In genomic region chr2:159029936-159030335, GRCh38 we compare ENCODE assay signal across 18 cellular contexts.
DNase-seq lines count a peak whose midpoint lies in the region; ATAC-seq, FAIRE-seq and TF ChIP-seq lines count a peak whose summit lies in the region.
"Had no signal": no experiment of that assay in that cellular context is flagged by ENCODE, and none has a peak within 500 bp of the region (broad histone marks: within the 10 kb centered on the region; RNA-seq: fewer than 3 reads in every experiment).

No MANE protein-coding gene starts in this region.

- no peak for DNase-seq in IMR-90
- no peak for DNase-seq in astrocyte (ENCODE audit: low read depth)
- DNase-seq in lung (ENCODE audit: low spot score), result no peak
- DNase-seq in H4 (ENCODE audit: low spot score), result no peak
- DNase-seq in kidney glomerular epithelial cell (lab: John Stamatoyannopoulos, UW), result no peak
- DNase-seq: activated CD8-positive, alpha-beta T cell treated with anti-CD3 and anti-CD28 coated beads, Interleukin-2, amount 10 ng/mL, durations not matched to agents 7 days and 5 days; activated naive CD8-positive, alpha-beta T cell treated with anti-CD3 and anti-CD28 coated beads, Interleukin-2, amount 50 U/mL, for 24 hours; C1 segment of cervical spinal cord; immature natural killer cell; NCI-H1930; NCI-H524 had no signal

- peaks cover 50 to 70% of the 10 kb centered on the region in 2 experiments for H3K79me1 ChIP-seq in IMR-90 (ENCODE audit: low read depth in 1 of 2, low read length in 2 of 2)

- no peak for TF ChIP-seq RAD21 in IMR-90 (IDR thresholded peaks at IDR 0.05; ENCODE audit: low read length)

- no peak overlapping the region for H2BK20ac ChIP-seq in IMR-90 (ENCODE audit: low read depth, low read length)

- CTCF ChIA-PET in IMR-90 (lab: Yijun Ruan, JAX), result interaction anchor here (1.0 to 1.2 kb wide), 2 partner anchors 15 to 42 kb away, joined by 3 to 4 read pairs; no protein-coding TSS in a partner anchor

- no peaks in the 10 kb centered on the region for H3K9me3 ChIP-seq in IMR-90 (ENCODE audit: control insufficient read depth, insufficient read depth, low read length)
- no peaks in the 10 kb centered on the region for H3K9me3 ChIP-seq in astrocyte (ENCODE audit: insufficient read depth, low read depth, low read length)
- H3K9me3 ChIP-seq in lung (ENCODE audit: control insufficient read depth in 2 of 2, insufficient read depth in 1 of 2, low read length in 1 of 2), result no peaks in the 10 kb centered on the region
- H3K9me3 ChIP-seq in subcutaneous abdominal adipose tissue (ENCODE audit: control insufficient read depth in 5 of 5, low read length in 5 of 5), result no peaks in the 10 kb centered on the region

- no peak overlapping the region for H2BK15ac ChIP-seq in IMR-90 (ENCODE audit: low read depth, low read length)

- H3K4me2 ChIP-seq in IMR-90 (ENCODE audit: low read depth, low read length) (no peak overlapping the region), astrocyte (ENCODE audit: low read length) (peak overlapping the region; percentile 74)

- H3K18ac ChIP-seq in IMR-90 (ENCODE audit: low read depth, low read length), result peak overlapping the region; percentile 28; the same call in 1 of the 2 replicates

- peak overlapping the region; percentile 41; the same call in 1 of the 2 replicates for H3K27ac ChIP-seq in IMR-90 (ENCODE audit: insufficient read depth, low read length)
- peak overlapping the region; percentile 60 for H3K27ac ChIP-seq in astrocyte (ENCODE audit: low read depth, low read length)
- H3K27ac ChIP-seq in lung (ENCODE audit: low read depth in 1 of 2, low read length in 1 of 2), result peak overlapping the region; percentile 52 to 58
- H3K27ac ChIP-seq in subcutaneous abdominal adipose tissue (ENCODE audit: low read depth, low read length), result peak overlapping the region; percentile 81
- H3K27ac ChIP-seq: VCaP had no signal

- H4K20me1 ChIP-seq in IMR-90 (ENCODE audit: insufficient read depth, low read length) (peaks cover 7% of the 10 kb centered on the region; the same call in 1 of the 2 replicates), astrocyte (ENCODE audit: insufficient read depth, low read length) (peaks cover 73% of the 10 kb centered on the region)

- H4K8ac ChIP-seq in IMR-90 (ENCODE audit: low read depth in 2 of 2, low read length in 2 of 2), result no peak overlapping the region

- H3K14ac ChIP-seq in IMR-90 (replicated peaks; ENCODE audit: low read depth, low read length), result 0 out of 2 replicates have a peak overlapping the region, but pooled peaks have one; percentile 20

- TF ChIP-seq CTCF in IMR-90 (conservative IDR thresholded peaks at IDR 0.05; ENCODE audit: low read depth, low read length), result no peak
- TF ChIP-seq CTCF in astrocyte (IDR thresholded peaks at IDR 0.05; ENCODE audit: insufficient read depth, low read depth, low read length), result no peak
- no peak for TF ChIP-seq CTCF in lung (IDR thresholded peaks at IDR 0.05; ENCODE audit: control extremely low read depth, extremely low read depth)

- peaks cover 87% of the 10 kb centered on the region for H3K79me2 ChIP-seq in astrocyte (ENCODE audit: insufficient read depth, low read length)
- H3K79me2 ChIP-seq: parathyroid adenoma had no signal

- peaks cover 25% of the 10 kb centered on the region for H3K4me1 ChIP-seq in IMR-90 (ENCODE audit: control insufficient read depth, insufficient read depth, low read length)
- peaks cover 27% of the 10 kb centered on the region for H3K4me1 ChIP-seq in astrocyte (ENCODE audit: insufficient read depth, low read length)
- H3K4me1 ChIP-seq in lung (ENCODE audit: control insufficient read depth in 2 of 2, insufficient read depth in 2 of 2, low read length in 2 of 2), result peaks cover 25 to 39% of the 10 kb centered on the region in 2 donors
- peaks cover 11 to 46% (median 37%) of the 10 kb centered on the region in 5 donors for H3K4me1 ChIP-seq in subcutaneous abdominal adipose tissue (ENCODE audit: control insufficient read depth in 5 of 5, insufficient read depth in 5 of 5, low read length in 5 of 5)

- TF ChIP-seq POLR2A in IMR-90 (IDR thresholded peaks at IDR 0.05; ENCODE audit: low read depth, low read length), result no peak

- no peak overlapping the region for H2AK9ac ChIP-seq in IMR-90 (replicated peaks; ENCODE audit: low read depth, low read length, poor library complexity)

- H3K4ac ChIP-seq in IMR-90 (ENCODE audit: low read depth, low read length), result no peak overlapping the region

- no peak overlapping the region for H3K23ac ChIP-seq in IMR-90 (ENCODE audit: low read depth, low read length)

- H3K27ac Mint-ChIP-seq in astrocyte (ENCODE audit: unreplicated experiment), result peak overlapping the region; percentile 88
- H3K27ac Mint-ChIP-seq: activated CD8-positive, alpha-beta T cell treated with anti-CD3 and anti-CD28 coated beads, Interleukin-2, amount 10 ng/mL, durations not matched to agents 7 days and 5 days; activated naive CD8-positive, alpha-beta T cell treated with anti-CD3 and anti-CD28 coated beads, Interleukin-2, amount 50 U/mL, for 24 hours; activated T-helper 1 cell treated with anti-CD3 and anti-CD28 coated beads, Interleukin-12 subunit alpha, Interleukin-12 subunit beta, Interleukin-2, Interleukin-4 antibody, amounts not matched to agents 30 ng/mL and 10 ng/mL and 1 ng/mL, durations not matched to agents 14 hours and 24 hours and 36 hours; immature natural killer cell; stimulated activated naive CD8-positive, alpha-beta T cell treated with anti-CD3 and anti-CD28 coated beads, Interleukin-15, Interleukin-2, amounts not matched to agents 100 ng/mL and 50 ng/mL, for 24 hours had no signal

- no peak overlapping the region for H4K91ac ChIP-seq in IMR-90 (ENCODE audit: insufficient read depth, low read depth, low read length)

- no peaks in the 10 kb centered on the region for H3K27me3 ChIP-seq in IMR-90 (ENCODE audit: control insufficient read depth, insufficient read depth, low read length)
- H3K27me3 ChIP-seq in astrocyte (ENCODE audit: insufficient read depth, low read length), result no peaks in the 10 kb centered on the region
- no peaks in the 10 kb centered on the region for H3K27me3 ChIP-seq in lung (ENCODE audit: control insufficient read depth, insufficient read depth)
- no peaks in the 10 kb centered on the region for H3K27me3 ChIP-seq in subcutaneous abdominal adipose tissue (ENCODE audit: control insufficient read depth in 5 of 5, insufficient read depth in 4 of 5, low read length in 5 of 5)

- in situ Hi-C loops in IMR-90 (cut with MboI; ENCODE audit: low sequenced_read_pairs), result no loop called here

- dilution Hi-C loops in IMR-90 (cut with HindIII; ENCODE audit: low sequenced_read_pairs, unreplicated experiment), result no loop called here

- H3K4me3 ChIP-seq in IMR-90 (ENCODE audit: insufficient read depth, low read depth, low read length), result no peak overlapping the region
- H3K4me3 ChIP-seq in astrocyte (ENCODE audit: insufficient read depth, low read depth, low read length), result no peak overlapping the region
- no peak overlapping the region for H3K4me3 ChIP-seq in lung
- no peak overlapping the region for H3K4me3 ChIP-seq in subcutaneous abdominal adipose tissue (ENCODE audit: low read depth in 1 of 5, low read length in 5 of 5)

- no peak overlapping the region for H3K56ac ChIP-seq in IMR-90 (ENCODE audit: extremely low read depth, insufficient read depth, low read length)

- intact Hi-C loops in IMR-90 (cut with micrococcal nuclease), result loop anchor here (2.0 to 5.0 kb wide), 3 partner anchors 15 to 82 kb away; no protein-coding TSS in a partner anchor

- H2AFZ ChIP-seq in IMR-90 (replicated peaks; ENCODE audit: low read length, poor library complexity) (no peak overlapping the region), astrocyte (ENCODE audit: low read depth, low read length) (no peak overlapping the region)
- H2AFZ ChIP-seq: parathyroid adenoma had no signal

- H3K4me1 Mint-ChIP-seq in astrocyte (ENCODE audit: low read depth, unreplicated experiment), result peaks cover 56% of the 10 kb centered on the region
- H3K4me1 Mint-ChIP-seq: activated naive CD8-positive, alpha-beta T cell treated with anti-CD3 and anti-CD28 coated beads, Interleukin-2, amount 50 U/mL, for 24 hours; immature natural killer cell had no signal

- H2BK120ac ChIP-seq in IMR-90 (ENCODE audit: low read depth, low read length), result no peak overlapping the region

- H3K36me3 ChIP-seq in IMR-90 (ENCODE audit: control insufficient read depth, insufficient read depth, low read length), result no peaks in the 10 kb centered on the region
- no peaks in the 10 kb centered on the region for H3K36me3 ChIP-seq in astrocyte (ENCODE audit: insufficient read depth, low read length)
- no peaks in the 10 kb centered on the region for H3K36me3 ChIP-seq in lung (ENCODE audit: control insufficient read depth in 2 of 2, insufficient read depth in 2 of 2, low read length in 2 of 2)
- H3K36me3 ChIP-seq in subcutaneous abdominal adipose tissue (ENCODE audit: control insufficient read depth in 5 of 5, insufficient read depth in 5 of 5, low read length in 5 of 5), result no peaks in the 10 kb centered on the region

- no peak overlapping the region for H4K5ac ChIP-seq in IMR-90 (ENCODE audit: low read depth, low read length)

- no peak overlapping the region for H3K4me3 Mint-ChIP-seq in astrocyte (ENCODE audit: unreplicated experiment)
- H3K4me3 Mint-ChIP-seq: activated CD8-positive, alpha-beta T cell treated with anti-CD3 and anti-CD28 coated beads, Interleukin-2, amount 10 ng/mL, durations not matched to agents 7 days and 5 days; activated naive CD8-positive, alpha-beta T cell treated with anti-CD3 and anti-CD28 coated beads, Interleukin-2, amount 50 U/mL, for 24 hours; activated T-helper 1 cell treated with anti-CD3 and anti-CD28 coated beads, Interleukin-12 subunit alpha, Interleukin-12 subunit beta, Interleukin-2, Interleukin-4 antibody, amounts not matched to agents 30 ng/mL and 10 ng/mL and 1 ng/mL, durations not matched to agents 14 hours and 24 hours and 36 hours; immature natural killer cell; stimulated activated naive CD8-positive, alpha-beta T cell treated with anti-CD3 and anti-CD28 coated beads, Interleukin-15, Interleukin-2, amounts not matched to agents 100 ng/mL and 50 ng/mL, for 24 hours had no signal

- FAIRE-seq in astrocyte (lab: Jason Lieb, UNC), result no peak
- FAIRE-seq: colon had no signal

- H3K36me3 Mint-ChIP-seq in astrocyte (ENCODE audit: low read depth, unreplicated experiment), result peaks cover 4% of the 10 kb centered on the region
- H3K36me3 Mint-ChIP-seq: immature natural killer cell had no signal

- peak overlapping the region; percentile 21 for H2BK5ac ChIP-seq in IMR-90 (ENCODE audit: low read depth, low read length, poor library complexity, severe bottlenecking)

- H3K9me3 Mint-ChIP-seq in astrocyte (ENCODE audit: unreplicated experiment), result no peaks in the 10 kb centered on the region
- H3K9me3 Mint-ChIP-seq: activated naive CD8-positive, alpha-beta T cell treated with anti-CD3 and anti-CD28 coated beads, Interleukin-2, amount 50 U/mL, for 24 hours; activated T-helper 1 cell treated with anti-CD3 and anti-CD28 coated beads, Interleukin-12 subunit alpha, Interleukin-12 subunit beta, Interleukin-2, Interleukin-4 antibody, amounts not matched to agents 30 ng/mL and 10 ng/mL and 1 ng/mL, durations not matched to agents 14 hours and 24 hours and 36 hours; immature natural killer cell; stimulated activated naive CD8-positive, alpha-beta T cell treated with anti-CD3 and anti-CD28 coated beads, Interleukin-15, Interleukin-2, amounts not matched to agents 100 ng/mL and 50 ng/mL, for 24 hours had no signal

- no TSS peak for BruUV-seq in IMR-90 (replicated peaks; lab: Mats Ljungman, UMichigan)

- H3K27me3 Mint-ChIP-seq in astrocyte (ENCODE audit: low read depth, unreplicated experiment), result no peaks in the 10 kb centered on the region
- H3K27me3 Mint-ChIP-seq: activated naive CD8-positive, alpha-beta T cell treated with anti-CD3 and anti-CD28 coated beads, Interleukin-2, amount 50 U/mL, for 24 hours had no signal

- ATAC-seq in IMR-90 (ENCODE audit: low read depth) (no peak), lung (ENCODE audit: insufficient read depth, low FRiP score) (no peak), GM21515 (IDR thresholded peaks at IDR 0.05; ENCODE audit: unreplicated experiment) (no peak)
- ATAC-seq: activated CD8-positive, alpha-beta T cell treated with anti-CD3 and anti-CD28 coated beads, Interleukin-2, amount 10 ng/mL, durations not matched to agents 7 days and 5 days; activated naive CD8-positive, alpha-beta T cell treated with anti-CD3 and anti-CD28 coated beads, Interleukin-2, amount 50 U/mL, for 24 hours had no signal

- POLR2A ChIA-PET in IMR-90 (lab: Charles Lee; ENCODE audit: unreplicated experiment), result no interaction called here

- WGBS in IMR-90 (ENCODE audit: extremely low coverage in 2 of 2, insufficient read length in 1 of 2), 2 experiments, result 0% methylated on average over 1 of the region's 2 CpGs; no CpG with 5 or more reads in 1 of the 2 experiments
- 40 to 75% methylated on average over 2 of the region's 2 CpGs for whole genome bisulfite sequencing in lung, 2 donors

- H3K9me1 ChIP-seq in IMR-90 (ENCODE audit: insufficient read depth, low read length), result peaks cover 13% of the 10 kb centered on the region

- H2AK5ac ChIP-seq in IMR-90 (ENCODE audit: low read depth, low read length), result 0 out of 2 replicates have a peak overlapping the region, but pooled peaks have one; percentile 21

- no peak overlapping the region for H3K9ac ChIP-seq in IMR-90 (ENCODE audit: low read depth, low read length)
- H3K9ac ChIP-seq in astrocyte (ENCODE audit: low read length), result no peak overlapping the region
- H3K9ac ChIP-seq in subcutaneous abdominal adipose tissue (ENCODE audit: low read length in 5 of 5), result no peak overlapping the region
- H3K9ac ChIP-seq: parathyroid adenoma had no signal
